ENCODE assay signal across 1 cellular context in genomic region chr19:6394831-6395230, GRCh38.
TF ChIP-seq lines count a peak whose summit lies in the region.

No MANE protein-coding gene starts in this region.

TF ChIP-seq in H1, 55 proteins besides CTCF, POLR2A, EP300 and RAD21:
- TF ChIP-seq CBX5 (IDR thresholded peaks at IDR 0.05; ENCODE audit: low read depth, low read length) (no peak), CHD1 (IDR thresholded peaks at IDR 0.05; ENCODE audit: low read depth, low read length) (no peak)
